Comparison of ENCODE assay signal across 24 cellular contexts in genomic region chrX:139831017-139831416, GRCh38.
A peak's percentile ranks its signal among the peaks of the same experiment; 100 is the strongest.
DNase-seq lines count a peak whose midpoint lies in the region; ATAC-seq and TF ChIP-seq lines count a peak whose summit lies in the region.
"Had no signal": no experiment of that assay in that cellular context is flagged by ENCODE, and none has a peak within 500 bp of the region (broad histone marks: within the 10 kb centered on the region; RNA-seq: fewer than 3 reads in every experiment).

No MANE protein-coding gene starts in this region.

- H3K4me3 ChIP-seq in OCI-LY1 (ENCODE audit: low read depth, low read length, poor library complexity, severe bottlenecking) (no peak overlapping the region), iPS-20b (ENCODE audit: low read length) (no peak overlapping the region), spleen (no peak overlapping the region), MM.1S (ENCODE audit: low read length) (no peak overlapping the region)
- H3K4me3 ChIP-seq: A549, lower lobe of right lung had no signal

- H3K4me2 ChIP-seq in OCI-LY1 (ENCODE audit: low read length) (peak overlapping the region; percentile 42; the same call in 1 of the 2 replicates), MM.1S (ENCODE audit: low read depth, low read length) (no peak overlapping the region)

- H3K36me3 ChIP-seq in OCI-LY1 (ENCODE audit: insufficient read depth, low read length) (no peaks in the 10 kb centered on the region), iPS-20b (ENCODE audit: insufficient read depth, low read depth, low read length) (no peaks in the 10 kb centered on the region), spleen (no peaks in the 10 kb centered on the region), MM.1S (replicated peaks; ENCODE audit: insufficient read depth, low read length) (no peaks in the 10 kb centered on the region)
- H3K36me3 ChIP-seq: lower lobe of right lung had no signal

- peaks cover 19% of the 10 kb centered on the region for H3K4me1 Mint-ChIP-seq in activated naive CD8-positive, alpha-beta T cell treated with anti-CD3 and anti-CD28 coated beads, Interleukin-2, amount 10 ng/mL, durations not matched to agents 7 days and 5 days
- peaks cover 35% of the 10 kb centered on the region for H3K4me1 Mint-ChIP-seq in activated naive CD8-positive, alpha-beta T cell treated with anti-CD3 and anti-CD28 coated beads for 36 hours

- peaks cover 6% of the 10 kb centered on the region; the same call in 1 of the 2 replicates for H3K79me2 ChIP-seq in OCI-LY1 (ENCODE audit: insufficient read depth, low read length)
- no peaks in the 10 kb centered on the region for H3K79me2 ChIP-seq in MM.1S (ENCODE audit: low read length)

- H3K4me3 Mint-ChIP-seq in activated naive CD8-positive, alpha-beta T cell treated with anti-CD3 and anti-CD28 coated beads, Interleukin-2, amount 10 ng/mL, durations not matched to agents 7 days and 5 days, result peak overlapping the region; percentile 50
- H3K4me3 Mint-ChIP-seq in activated naive CD8-positive, alpha-beta T cell treated with anti-CD3 and anti-CD28 coated beads for 36 hours, result no peak overlapping the region
- H3K4me3 Mint-ChIP-seq: activated CD4-positive, alpha-beta T cell treated with anti-CD3 and anti-CD28 coated beads, Interleukin-2, amount 10 ng/mL, durations not matched to agents 7 days and 5 days; stimulated activated naive B cell treated with anti-CD40 and anti-IgM and Interleukin-4, amounts not matched to agents 10 μg/mL and 1 μg/mL and 100 μg/mL, for 72 hours had no signal

- no peaks in the 10 kb centered on the region for H3K27me3 Mint-ChIP-seq in activated naive CD8-positive, alpha-beta T cell treated with anti-CD3 and anti-CD28 coated beads, Interleukin-2, amount 10 ng/mL, durations not matched to agents 7 days and 5 days
- H3K27me3 Mint-ChIP-seq in activated naive CD8-positive, alpha-beta T cell treated with anti-CD3 and anti-CD28 coated beads for 36 hours, result no peaks in the 10 kb centered on the region
- H3K27me3 Mint-ChIP-seq: activated CD4-positive, alpha-beta T cell treated with anti-CD3 and anti-CD28 coated beads, Interleukin-2, amount 10 ng/mL, durations not matched to agents 7 days and 5 days; CD4-positive, CD25-positive, alpha-beta regulatory T cell; stimulated activated naive B cell treated with anti-CD40 and anti-IgM and Interleukin-4, amounts not matched to agents 10 μg/mL and 1 μg/mL and 100 μg/mL, for 72 hours had no signal

- POLR2A ChIA-PET in activated naive CD8-positive, alpha-beta T cell treated with anti-CD3 and anti-CD28 coated beads, Interleukin-2, amount 10 ng/mL, durations not matched to agents 7 days and 5 days (lab: Charles Lee), result no interaction called here

- H3K9me3 ChIP-seq in OCI-LY1 (ENCODE audit: low read length) (no peaks in the 10 kb centered on the region), iPS-20b (ENCODE audit: insufficient read depth, low read depth, low read length) (no peaks in the 10 kb centered on the region), spleen (no peaks in the 10 kb centered on the region), MM.1S (replicated peaks; ENCODE audit: insufficient read depth, low read length) (no peaks in the 10 kb centered on the region)
- H3K9me3 ChIP-seq: A549, lower lobe of right lung had no signal

- no peak overlapping the region for H3K27ac Mint-ChIP-seq in activated naive CD8-positive, alpha-beta T cell treated with anti-CD3 and anti-CD28 coated beads, Interleukin-2, amount 10 ng/mL, durations not matched to agents 7 days and 5 days
- H3K27ac Mint-ChIP-seq in activated naive CD8-positive, alpha-beta T cell treated with anti-CD3 and anti-CD28 coated beads for 36 hours, result no peak overlapping the region
- H3K27ac Mint-ChIP-seq: activated CD4-positive, alpha-beta T cell treated with anti-CD3 and anti-CD28 coated beads, Interleukin-2, amount 10 ng/mL, durations not matched to agents 7 days and 5 days; stimulated activated naive B cell treated with anti-CD40 and anti-IgM and Interleukin-4, amounts not matched to agents 10 μg/mL and 1 μg/mL and 100 μg/mL, for 72 hours had no signal

- H3K36me3 Mint-ChIP-seq in activated naive CD8-positive, alpha-beta T cell treated with anti-CD3 and anti-CD28 coated beads, Interleukin-2, amount 10 ng/mL, durations not matched to agents 7 days and 5 days, result peaks cover 3% of the 10 kb centered on the region
- peaks cover under 1% of the 10 kb centered on the region for H3K36me3 Mint-ChIP-seq in activated naive CD8-positive, alpha-beta T cell treated with anti-CD3 and anti-CD28 coated beads for 36 hours
- H3K36me3 Mint-ChIP-seq: CD4-positive, CD25-positive, alpha-beta regulatory T cell; stimulated activated naive B cell treated with anti-CD40 and anti-IgM and Interleukin-4, amounts not matched to agents 10 μg/mL and 1 μg/mL and 100 μg/mL, for 72 hours had no signal

- DNase-seq in activated naive CD8-positive, alpha-beta T cell treated with anti-CD3 and anti-CD28 coated beads, Interleukin-2, amount 10 ng/mL, durations not matched to agents 7 days and 5 days, result no peak
- no peak for DNase-seq in activated naive CD8-positive, alpha-beta T cell treated with anti-CD3 and anti-CD28 coated beads for 36 hours
- DNase-seq in spleen (no peak), MM.1S (no peak), NCI-H187 (lab: John Stamatoyannopoulos, UW) (no peak)
- DNase-seq: activated CD4-positive, alpha-beta T cell treated with anti-CD3 and anti-CD28 coated beads, Interleukin-2, amount 10 ng/mL, durations not matched to agents 7 days and 5 days; activated CD8-positive, alpha-beta memory T cell treated with anti-CD3 and anti-CD28 coated beads, Interleukin-2, amount 50 U/mL, for 4 hours; activated gamma-delta T cell treated with Interleukin-2 at 50 U/mL for 16 hours; amniotic stem cell; dermis blood vessel endothelial cell; DMS 273 treated with DMSO at 0.1 percent for 48 hours; foreskin keratinocyte; hippocampal formation; islet precursor cell; lower lobe of right lung; NCI-H1417; NCI-H524; stimulated activated CD4-positive, alpha-beta T cell treated with anti-CD3 and anti-CD28 coated beads, Interleukin-2, amount 100 ng/mL, for 24 hours; stimulated activated naive B cell treated with anti-CD40 and anti-IgM and Interleukin-4, amounts not matched to agents 10 μg/mL and 1 μg/mL and 100 μg/mL, for 72 hours had no signal

- no peak for TF ChIP-seq POLR2A in spleen (IDR thresholded peaks at IDR 0.05)

- intact Hi-C loops in spleen (cut with DNase I; ENCODE audit: low total_unique reads), result no loop called here

- no peaks in the 10 kb centered on the region for H3K27me3 ChIP-seq in OCI-LY1 (ENCODE audit: insufficient read depth, low read length)
- H3K27me3 ChIP-seq in iPS-20b (ENCODE audit: insufficient read depth, low read length), result no peaks in the 10 kb centered on the region
- H3K27me3 ChIP-seq in spleen (replicated peaks in 1 of 7), result no peaks in the 10 kb centered on the region
- H3K27me3 ChIP-seq in MM.1S (replicated peaks; ENCODE audit: insufficient read depth, low read length), result no peaks in the 10 kb centered on the region
- H3K27me3 ChIP-seq: foreskin keratinocyte had no signal

- H4K20me1 ChIP-seq in OCI-LY1 (ENCODE audit: insufficient read depth, low read length) (no peaks in the 10 kb centered on the region), MM.1S (ENCODE audit: insufficient read depth, low read length) (no peaks in the 10 kb centered on the region)

- H3F3A ChIP-seq in OCI-LY1 (ENCODE audit: insufficient read depth, low read length) (no peaks in the 10 kb centered on the region), MM.1S (ENCODE audit: insufficient read depth, low read length) (no peaks in the 10 kb centered on the region; the same call in 1 of the 2 replicates)

- no peak overlapping the region for H2AFZ ChIP-seq in OCI-LY1 (ENCODE audit: low read length)
- no peak overlapping the region for H2AFZ ChIP-seq in MM.1S (ENCODE audit: low read length)

- TF ChIP-seq CTCF in OCI-LY1 (IDR thresholded peaks at IDR 0.05; ENCODE audit: low read length) (no peak), spleen (IDR thresholded peaks at IDR 0.05 in 8 of 11, conservative IDR thresholded peaks at IDR 0.05 in 3 of 11) (no peak), MM.1S (IDR thresholded peaks at IDR 0.05; ENCODE audit: low read length) (no peak)

- H3K4me1 ChIP-seq in OCI-LY1 (ENCODE audit: insufficient read depth, low read length, severe bottlenecking) (peaks cover 57% of the 10 kb centered on the region), iPS-20b (ENCODE audit: insufficient read depth, low read length) (peaks cover 41% of the 10 kb centered on the region), spleen (peaks cover 0 to 33% (median 20%) of the 10 kb centered on the region in 6 donors), MM.1S (ENCODE audit: low read length) (0 out of 2 replicates have a peak, but pooled peaks cover 13% of the 10 kb centered on the region)

- no peaks in the 10 kb centered on the region for H3K9me3 Mint-ChIP-seq in activated naive CD8-positive, alpha-beta T cell treated with anti-CD3 and anti-CD28 coated beads, Interleukin-2, amount 10 ng/mL, durations not matched to agents 7 days and 5 days
- no peaks in the 10 kb centered on the region for H3K9me3 Mint-ChIP-seq in activated naive CD8-positive, alpha-beta T cell treated with anti-CD3 and anti-CD28 coated beads for 36 hours
- H3K9me3 Mint-ChIP-seq: activated CD4-positive, alpha-beta T cell treated with anti-CD3 and anti-CD28 coated beads, Interleukin-2, amount 10 ng/mL, durations not matched to agents 7 days and 5 days; CD4-positive, CD25-positive, alpha-beta regulatory T cell; stimulated activated naive B cell treated with anti-CD40 and anti-IgM and Interleukin-4, amounts not matched to agents 10 μg/mL and 1 μg/mL and 100 μg/mL, for 72 hours had no signal

- no peak for ATAC-seq in activated naive CD8-positive, alpha-beta T cell treated with anti-CD3 and anti-CD28 coated beads, Interleukin-2, amount 10 ng/mL, durations not matched to agents 7 days and 5 days (ENCODE audit: low read depth)
- ATAC-seq in GM21381 (IDR thresholded peaks at IDR 0.05; ENCODE audit: unreplicated experiment), result no peak
- ATAC-seq: A549, foreskin keratinocyte, lower lobe of right lung had no signal

- no peaks in the 10 kb centered on the region for H3K9me2 ChIP-seq in OCI-LY1 (ENCODE audit: low read depth, low read length)
- H3K9me2 ChIP-seq in MM.1S (replicated peaks; ENCODE audit: insufficient read depth, low read length), result no peaks in the 10 kb centered on the region

- H3K9ac ChIP-seq in OCI-LY1 (ENCODE audit: low read length) (no peak overlapping the region), iPS-20b (ENCODE audit: low read depth, low read length) (peak overlapping the region; percentile 28; the same call in 1 of the 2 replicates), MM.1S (ENCODE audit: low read length) (no peak overlapping the region)

- H3K27ac ChIP-seq in OCI-LY1 (ENCODE audit: low read depth, low read length, poor library complexity, severe bottlenecking), result no peak overlapping the region
- peak overlapping the region; percentile 47 for H3K27ac ChIP-seq in iPS-20b (ENCODE audit: low read length)
- H3K27ac ChIP-seq in spleen, result peak overlapping the region in 5 of 8 donors; percentile 13 to 64 (median 54)
- no peak overlapping the region for H3K27ac ChIP-seq in MM.1S (ENCODE audit: low read length)
- H3K27ac ChIP-seq: A549, foreskin keratinocyte, lower lobe of right lung had no signal

Comparison
In these comparisons a context has a peak if more than half of its experiments do, and no peak if none do; other contexts are left out.
1. H3K27ac ChIP-seq: peak in iPS-20b (single experiment) and spleen (5 of 8); none in OCI-LY1 (single experiment) and MM.1S (single experiment).